ENCODE assay signal across 8 cellular contexts in genomic region chr2:84906900-84907714, GRCh38. TPM values are rescaled to one million over a fixed set of nuclear protein-coding genes. Genes with fewer than 3 reads are reported as not detected.
A peak's percentile ranks its signal among the peaks of the same experiment; 100 is the strongest.
DNase-seq lines count a peak whose midpoint lies in the region; ATAC-seq and TF ChIP-seq lines count a peak whose summit lies in the region.

No MANE protein-coding gene starts in this region.

- H3K27ac ChIP-seq in vagina = peak overlapping the region; percentile 92

- peaks cover 0 to 5% of the 10 kb centered on the region in 2 donors for H3K36me3 ChIP-seq in vagina

- peak overlapping the region; percentile 90 to 91 for H3K4me3 Mint-ChIP-seq in activated T-cell treated with anti-CD3 and anti-CD28 coated beads, Interleukin-2, amount 50 U/mL, for 72 hours
- H3K4me3 Mint-ChIP-seq in naive B cell = peak overlapping the region; percentile 93 to 100 (median 96)

- TF ChIP-seq CTCF in vagina (IDR thresholded peaks at IDR 0.05) = no peak

- H3K27me3 Mint-ChIP-seq in activated T-cell treated with anti-CD3 and anti-CD28 coated beads, Interleukin-2, amount 50 U/mL, for 72 hours (ENCODE audit: low read depth) = no peaks in the 10 kb centered on the region
- no peaks in the 10 kb centered on the region for H3K27me3 Mint-ChIP-seq in naive B cell

- peak overlapping the region; percentile 82 to 84 for H3K4me3 ChIP-seq in vagina

- H3K27me3 ChIP-seq in vagina = no peaks in the 10 kb centered on the region

- TF ChIP-seq POLR2A in vagina (IDR thresholded peaks at IDR 0.05) = no peak

- peak overlapping the region; percentile 88 for H3K27ac Mint-ChIP-seq in activated T-cell treated with anti-CD3 and anti-CD28 coated beads, Interleukin-2, amount 50 U/mL, for 72 hours
- peak overlapping the region; percentile 80 to 96 (median 92) for H3K27ac Mint-ChIP-seq in naive B cell

- intact Hi-C loops in vagina (cut with DNase I) = loop anchor here (10.0 kb wide), 1 partner anchor 388 kb away; no protein-coding TSS in a partner anchor

- peak; percentile 51 for DNase-seq in stimulated activated CD4-positive, alpha-beta T cell treated with anti-CD3 and anti-CD28 coated beads, Interleukin-15, amount 100 ng/mL, for 24 hours
- DNase-seq in stimulated activated CD4-positive, alpha-beta T cell treated with anti-CD3 and anti-CD28 coated beads, Interleukin-12 subunit alpha, Interleukin-12 subunit beta, amount 100 ng/mL, for 4 hours = no peak
- DNase-seq in NCI-H69 (lab: John Stamatoyannopoulos, UW) (peak; percentile 59), fibroblast of peridontal ligament (ENCODE audit: extremely low read depth) (peak; percentile 87), naive B cell (peak; percentile 72), vagina (ENCODE audit: extremely low spot score in 2 of 2) (peak in 1 of 2 donors; percentile 90)
- DNase-seq in activated T-cell treated with anti-CD3 and anti-CD28 coated beads, Interleukin-2, amount 50 U/mL, for 72 hours = peak; percentile 28 to 46

- peaks cover 76% of the 10 kb centered on the region for H3K4me1 Mint-ChIP-seq in activated T-cell treated with anti-CD3 and anti-CD28 coated beads, Interleukin-2, amount 50 U/mL, for 72 hours (ENCODE audit: low read depth)
- H3K4me1 Mint-ChIP-seq in naive B cell = peaks cover 45 to 59% (median 58%) of the 10 kb centered on the region in 3 donors

- H3K9me3 Mint-ChIP-seq in activated T-cell treated with anti-CD3 and anti-CD28 coated beads, Interleukin-2, amount 50 U/mL, for 72 hours = peaks cover 11 to 12% of the 10 kb centered on the region in 2 donors
- peaks cover 0 to 11% (median 2%) of the 10 kb centered on the region in 7 donors for H3K9me3 Mint-ChIP-seq in naive B cell

- peaks cover 19% of the 10 kb centered on the region for H3K4me1 ChIP-seq in vagina

- H3K9me3 ChIP-seq in vagina = no peaks in the 10 kb centered on the region

- peaks cover 26 to 40% of the 10 kb centered on the region in 2 donors for H3K36me3 Mint-ChIP-seq in activated T-cell treated with anti-CD3 and anti-CD28 coated beads, Interleukin-2, amount 50 U/mL, for 72 hours (ENCODE audit: insufficient read depth in 2 of 2)
- peaks cover 10 to 35% of the 10 kb centered on the region in 2 donors for H3K36me3 Mint-ChIP-seq in naive B cell

- ATAC-seq in HG02759 (IDR thresholded peaks at IDR 0.05; ENCODE audit: unreplicated experiment) (peak; percentile 30), naive B cell (ENCODE audit: low read depth in 2 of 2) (peak; percentile 51 to 54)
- ATAC-seq in activated T-cell treated with anti-CD3 and anti-CD28 coated beads, Interleukin-2, amount 50 U/mL, for 72 hours (replicated peaks in 1 of 2) = peak; percentile 0 to 9

RNA-seq across cellular contexts. Expression of gene TMSB10, which starts 1.7 kb away (rescaled TPM):
- 1,000 to 10,000 TPM in 1 of 2 donors, 100 to 1,000 TPM in 1; 884 to 1,078 TPM for total RNA-seq in activated T-cell treated with anti-CD3 and anti-CD28 coated beads, Interleukin-2, amount 50 U/mL, for 72 hours
- polyA plus RNA-seq in naive B cell (ENCODE audit: low read depth in 6 of 6) = 1,000 to 10,000 TPM; 5,825 to 8,742 (median 6,750) TPM
- total RNA-seq in vagina = 2,211 TPM

RNA-seq across cellular contexts. Expression of gene TRABD2A, which starts 26.2 kb away (rescaled TPM):
- total RNA-seq in activated T-cell treated with anti-CD3 and anti-CD28 coated beads, Interleukin-2, amount 50 U/mL, for 72 hours = 10 to 100 TPM; 35.1 to 39.4 TPM
- polyA plus RNA-seq in naive B cell (ENCODE audit: low read depth in 6 of 6) = 10 to 100 TPM in 3 of 6 donors, 1 to 10 TPM in 3; 6.5 to 12.3 (median 9.4) TPM
- 5.4 TPM for total RNA-seq in vagina
